9 cellular contexts compared by ENCODE assay signal in the genomic region with DNA sequence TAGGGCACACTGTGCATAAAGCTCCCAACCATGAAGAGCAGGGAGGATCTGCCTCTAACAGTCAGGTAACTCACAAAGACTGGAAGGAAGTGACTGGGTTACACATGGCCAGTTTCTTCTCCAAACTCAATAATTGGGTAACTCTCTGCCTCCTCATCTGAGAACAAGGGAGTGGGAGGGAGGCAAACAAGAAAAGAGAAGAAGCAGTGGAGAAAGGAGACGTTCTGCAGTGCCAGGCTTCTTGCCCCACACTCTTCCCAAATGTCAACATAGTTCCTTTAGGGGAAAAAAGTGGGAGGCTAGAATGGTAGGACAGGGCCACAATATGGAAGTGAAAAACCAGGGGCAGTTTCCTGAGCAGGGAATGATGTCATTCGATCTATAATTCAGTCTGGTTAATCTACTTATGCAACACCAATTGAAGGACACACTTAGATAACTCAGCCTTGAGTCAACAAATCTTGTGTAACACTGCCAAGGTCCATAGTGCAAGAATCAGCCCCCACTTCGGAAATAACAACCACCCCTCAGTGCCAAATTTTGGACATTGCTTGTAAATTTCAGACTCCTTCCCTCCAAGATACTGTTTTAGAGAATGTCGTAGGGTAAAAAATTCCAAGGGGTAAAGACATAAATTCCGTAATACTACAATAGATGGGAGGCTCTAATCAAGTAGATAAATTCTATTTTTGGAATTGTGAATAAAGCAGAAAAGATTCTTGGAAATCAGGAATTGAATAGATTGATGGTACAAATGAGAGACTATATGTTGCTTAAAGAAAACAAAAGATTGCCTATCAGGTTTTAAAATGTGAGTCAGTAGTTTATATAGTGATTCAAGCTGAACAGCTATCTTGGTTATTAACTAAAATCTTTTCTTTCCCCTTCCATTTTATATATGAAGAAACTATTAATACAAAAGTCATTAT.
DNase-seq lines count a peak whose midpoint lies in the region; ATAC-seq and TF ChIP-seq lines count a peak whose summit lies in the region.
"Had no signal": no experiment of that assay in that cellular context is flagged by ENCODE, and none has a peak within 500 bp of the region (broad histone marks: within the 10 kb centered on the region; RNA-seq: fewer than 3 reads in every experiment).

No MANE protein-coding gene starts in this region.

- DNase-seq in AML-193 (lab: John Stamatoyannopoulos, UW) = peak; percentile 98 to 99
- peak; percentile 98 for DNase-seq in MV-4-11 (lab: John Stamatoyannopoulos, UW)
- DNase-seq in colonic mucosa = peak; percentile 53
- no peak for DNase-seq in CD8-positive, alpha-beta memory T cell
- no peak for DNase-seq in activated CD8-positive, alpha-beta memory T cell treated with anti-CD3 and anti-CD28 coated beads, Interleukin-2, amount 50 U/mL, for 4 hours
- DNase-seq: activated naive CD4-positive, alpha-beta T cell treated with anti-CD3 and anti-CD28 coated beads, Interleukin-2, amount 10 ng/mL, durations not matched to agents 7 days and 5 days had no signal

- H3K4me3 ChIP-seq in colonic mucosa = no peak overlapping the region
- no peak overlapping the region for H3K4me3 ChIP-seq in muscle layer of duodenum (ENCODE audit: low read depth in 1 of 2, low read length in 2 of 2)
- no peak overlapping the region for H3K4me3 ChIP-seq in CD8-positive, alpha-beta memory T cell (ENCODE audit: low read length)

- POLR2A ChIA-PET in CD8-positive, alpha-beta memory T cell (lab: Charles Lee) = no interaction called here

- H3K27me3 ChIP-seq in colonic mucosa (no peaks in the 10 kb centered on the region), muscle layer of duodenum (ENCODE audit: low read depth, low read length) (no peaks in the 10 kb centered on the region)
- H3K27me3 ChIP-seq in CD8-positive, alpha-beta memory T cell (ENCODE audit: insufficient read depth, low read length, poor library complexity, severe bottlenecking) = no peaks in the 10 kb centered on the region

- no peak for TF ChIP-seq CTCF in colonic mucosa (IDR thresholded peaks at IDR 0.05)

- H3K9ac ChIP-seq in colonic mucosa (ENCODE audit: low read depth in 2 of 2, low read length in 2 of 2) = no peak overlapping the region

- CTCF ChIA-PET in CD8-positive, alpha-beta memory T cell (lab: Charles Lee) = interaction anchor here (1.5 to 1.8 kb wide), 2 partner anchors 54 to 556 kb away, joined by 4 to 9 read pairs; no protein-coding TSS in a partner anchor

- no peaks in the 10 kb centered on the region for H3K27me3 Mint-ChIP-seq in CD8-positive, alpha-beta memory T cell
- H3K27me3 Mint-ChIP-seq: activated naive CD4-positive, alpha-beta T cell treated with anti-CD3 and anti-CD28 coated beads, Interleukin-2, amount 10 ng/mL, durations not matched to agents 7 days and 5 days had no signal

- H3K27ac Mint-ChIP-seq in CD8-positive, alpha-beta memory T cell = peak overlapping the region in 1 of 8 donors; percentile 0
- H3K27ac Mint-ChIP-seq: activated naive CD4-positive, alpha-beta T cell treated with anti-CD3 and anti-CD28 coated beads, Interleukin-2, amount 10 ng/mL, durations not matched to agents 7 days and 5 days had no signal

- intact Hi-C loops in colonic mucosa (cut with DNase I) = no loop called here

- ATAC-seq in HG03280 (IDR thresholded peaks at IDR 0.05; ENCODE audit: unreplicated experiment) (no peak), HG03342 (IDR thresholded peaks at IDR 0.05; ENCODE audit: unreplicated experiment) (no peak)

- H3K36me3 Mint-ChIP-seq in CD8-positive, alpha-beta memory T cell = peaks cover 0 to 4% (median 2%) of the 10 kb centered on the region in 3 donors

- H3K9me3 Mint-ChIP-seq in CD8-positive, alpha-beta memory T cell = no peaks in the 10 kb centered on the region
- H3K9me3 Mint-ChIP-seq: activated naive CD4-positive, alpha-beta T cell treated with anti-CD3 and anti-CD28 coated beads, Interleukin-2, amount 10 ng/mL, durations not matched to agents 7 days and 5 days had no signal

- H3K36me3 ChIP-seq in colonic mucosa (no peaks in the 10 kb centered on the region), muscle layer of duodenum (ENCODE audit: control insufficient read depth in 1 of 2, insufficient read depth in 2 of 2, low read length in 2 of 2) (no peaks in the 10 kb centered on the region)
- H3K36me3 ChIP-seq in CD8-positive, alpha-beta memory T cell (ENCODE audit: insufficient read depth, low read length) = no peaks in the 10 kb centered on the region

- peak overlapping the region; percentile 65 for H3K27ac ChIP-seq in colonic mucosa
- H3K27ac ChIP-seq in muscle layer of duodenum (ENCODE audit: low read length) = peak overlapping the region; percentile 93
- no peak overlapping the region for H3K27ac ChIP-seq in CD8-positive, alpha-beta memory T cell (ENCODE audit: low read depth, low read length)

- H3K4me3 Mint-ChIP-seq in CD8-positive, alpha-beta memory T cell = no peak overlapping the region
- H3K4me3 Mint-ChIP-seq: activated naive CD4-positive, alpha-beta T cell treated with anti-CD3 and anti-CD28 coated beads, Interleukin-2, amount 10 ng/mL, durations not matched to agents 7 days and 5 days had no signal

- H3K4me1 ChIP-seq in colonic mucosa = peaks cover 38% of the 10 kb centered on the region
- H3K4me1 ChIP-seq in muscle layer of duodenum (ENCODE audit: control insufficient read depth in 1 of 2, insufficient read depth in 2 of 2, low read length in 2 of 2) = peaks cover 9 to 46% of the 10 kb centered on the region in 2 donors
- peaks cover 12% of the 10 kb centered on the region for H3K4me1 ChIP-seq in CD8-positive, alpha-beta memory T cell (ENCODE audit: insufficient read depth, low read length)

- H3K9me3 ChIP-seq in colonic mucosa = no peaks in the 10 kb centered on the region
- no peaks in the 10 kb centered on the region for H3K9me3 ChIP-seq in muscle layer of duodenum (ENCODE audit: control insufficient read depth in 1 of 2, low read length in 2 of 2)
- no peaks in the 10 kb centered on the region for H3K9me3 ChIP-seq in CD8-positive, alpha-beta memory T cell (ENCODE audit: low read length)

- peaks cover 47 to 72% (median 56%) of the 10 kb centered on the region in 3 donors for H3K4me1 Mint-ChIP-seq in CD8-positive, alpha-beta memory T cell

Comparison
In these comparisons a context has a peak if more than half of its experiments do, and no peak if none do; other contexts are left out.
1. DNase-seq: peak in AML-193 (2 of 2), MV-4-11 (single experiment) and colonic mucosa (single experiment); none in CD8-positive, alpha-beta memory T cell (0 of 5) and activated CD8-positive, alpha-beta memory T cell treated with anti-CD3 and anti-CD28 coated beads, Interleukin-2, amount 50 U/mL, for 4 hours (single experiment).